In genomic region chr16:72470541-72470940, GRCh38 we compare ENCODE assay signal across 34 cellular contexts.
"Had no signal": no experiment of that assay in that cellular context is flagged by ENCODE, and none has a peak within 500 bp of the region (broad histone marks: within the 10 kb centered on the region; RNA-seq: fewer than 3 reads in every experiment).

No MANE protein-coding gene starts in this region.

- DNase-seq: activated B cell treated with CpG ODN at 0.5 μM for 24 hours; activated CD4-positive, alpha-beta memory T cell treated with anti-CD3 and anti-CD28 coated beads, Interleukin-2, amount 10 ng/mL, durations not matched to agents 7 days and 5 days; activated CD4-positive, alpha-beta T cell treated with anti-CD3 and anti-CD28 coated beads for 36 hours; activated CD4-positive, alpha-beta T cell treated with anti-CD3 and anti-CD28 coated beads, Interleukin-2, amount 10 ng/mL, durations not matched to agents 7 days and 5 days; activated CD4-positive, alpha-beta T cell treated with anti-CD3 and anti-CD28 coated beads, Interleukin-2, amount 50 U/mL, for 4 hours; activated CD4-positive, CD25-positive, alpha-beta regulatory T cell treated with anti-CD3 and anti-CD28 coated beads, Interleukin-2, amount 50 U/mL, for 72 hours; activated CD8-positive, alpha-beta memory T cell treated with anti-CD3 and anti-CD28 coated beads, Interleukin-2, amount 50 U/mL, for 48 hours; activated gamma-delta T cell; activated naive CD4-positive, alpha-beta T cell treated with Interleukin-2 at 50 U/mL for 16 hours; activated naive CD8-positive, alpha-beta T cell treated with anti-CD3 and anti-CD28 coated beads for 36 hours; activated naive CD8-positive, alpha-beta T cell treated with anti-CD3 and anti-CD28 coated beads, Interleukin-2, amount 50 U/mL, for 24 hours; activated T-cell treated with anti-CD3 and anti-CD28 coated beads for 4 hours; activated T-cell treated with anti-CD3 and anti-CD28 coated beads, Interleukin-2, amount 50 U/mL, for 24 hours; activated T-cell treated with anti-CD3 and anti-CD28 coated beads, Interleukin-2, amount 50 U/mL, for 72 hours; adrenal gland; amygdala; aorta; body of pancreas; caudate nucleus; cortex of kidney; dermis blood vessel endothelial cell; effector CD4-positive, alpha-beta T cell; effector memory CD8-positive, alpha-beta T cell; erythroblast; foreskin keratinocyte; gastrocnemius medialis; glutamatergic neuron; heart left ventricle; T-helper 1 cell; T-helper 17 cell; T1000; WERI-Rb-1 had no signal

- H3K4me1 ChIP-seq: adrenal gland, body of pancreas, esophagus muscularis mucosa, foreskin keratinocyte, gastrocnemius medialis, heart left ventricle had no signal

- H3K27me3 ChIP-seq: adrenal gland, body of pancreas, esophagus muscularis mucosa, foreskin keratinocyte, gastrocnemius medialis, heart left ventricle had no signal

- H3K36me3 ChIP-seq: adrenal gland, esophagus muscularis mucosa, gastrocnemius medialis, heart left ventricle, WERI-Rb-1 had no signal

- H3K4me3 ChIP-seq: adrenal gland, body of pancreas, esophagus muscularis mucosa, gastrocnemius medialis, heart left ventricle had no signal

- H3K9me3 ChIP-seq: adrenal gland, body of pancreas, esophagus muscularis mucosa, gastrocnemius medialis, heart left ventricle had no signal

- FAIRE-seq: colon had no signal

- H3K27ac ChIP-seq: adrenal gland, body of pancreas, esophagus muscularis mucosa, foreskin keratinocyte, gastrocnemius medialis, heart left ventricle, WERI-Rb-1 had no signal

- ATAC-seq: activated CD4-positive, alpha-beta T cell treated with anti-CD3 and anti-CD28 coated beads for 36 hours; activated naive CD8-positive, alpha-beta T cell treated with anti-CD3 and anti-CD28 coated beads, Interleukin-2, amount 50 U/mL, for 24 hours; activated T-cell treated with anti-CD3 and anti-CD28 coated beads, Interleukin-2, amount 50 U/mL, for 72 hours; body of pancreas; effector memory CD8-positive, alpha-beta T cell; foreskin keratinocyte; gastrocnemius medialis; heart left ventricle; T-helper 17 cell had no signal
